ENCODE assay signal across 2 cellular contexts in genomic region chr10:70956029-70956759, GRCh38.
TF ChIP-seq lines count a peak whose summit lies in the region.

No MANE protein-coding gene starts in this region.

TF ChIP-seq in A549, 52 proteins besides CTCF, POLR2A, EP300 and RAD21 (continued from another document):
- TF ChIP-seq, protein P1, sequence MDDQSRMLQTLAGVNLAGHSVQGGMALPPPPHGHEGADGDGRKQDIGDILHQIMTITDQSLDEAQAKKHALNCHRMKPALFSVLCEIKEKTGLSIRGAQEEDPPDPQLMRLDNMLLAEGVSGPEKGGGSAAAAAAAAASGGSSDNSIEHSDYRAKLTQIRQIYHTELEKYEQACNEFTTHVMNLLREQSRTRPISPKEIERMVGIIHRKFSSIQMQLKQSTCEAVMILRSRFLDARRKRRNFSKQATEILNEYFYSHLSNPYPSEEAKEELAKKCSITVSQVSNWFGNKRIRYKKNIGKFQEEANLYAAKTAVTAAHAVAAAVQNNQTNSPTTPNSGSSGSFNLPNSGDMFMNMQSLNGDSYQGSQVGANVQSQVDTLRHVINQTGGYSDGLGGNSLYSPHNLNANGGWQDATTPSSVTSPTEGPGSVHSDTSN (IDR thresholded peaks at IDR 0.05) = no peak
- no peak for TF ChIP-seq CHD2 (IDR thresholded peaks at IDR 0.05; ENCODE audit: low read length, partially characterized antibody)
- no peak for TF ChIP-seq NFE2L2 (conservative IDR thresholded peaks at IDR 0.05; ENCODE audit: low read length)
- no peak for TF ChIP-seq CBX8 (IDR thresholded peaks at IDR 0.05)
- TF ChIP-seq HEYL (CRISPR knock-in tag; IDR thresholded peaks at IDR 0.05) = no peak
- TF ChIP-seq ZC3H11A (IDR thresholded peaks at IDR 0.05) = no peak
- TF ChIP-seq KDM5A (IDR thresholded peaks at IDR 0.05) = no peak
- TF ChIP-seq FOSL2 (IDR thresholded peaks at IDR 0.05) = no peak
- no peak for TF ChIP-seq FOSL2 (CRISPR knock-in tag; IDR thresholded peaks at IDR 0.05)
- no peak for TF ChIP-seq HOXB5 (CRISPR knock-in tag; IDR thresholded peaks at IDR 0.05)
- TF ChIP-seq TP53 (CRISPR knock-in tag; IDR thresholded peaks at IDR 0.05) = no peak
- no peak for TF ChIP-seq HDAC2 (IDR thresholded peaks at IDR 0.05)
- no peak for TF ChIP-seq ZFP36 (IDR thresholded peaks at IDR 0.05; ENCODE audit: borderline replicate concordance, partially characterized antibody)
- TF ChIP-seq REST (IDR thresholded peaks at IDR 0.05) = no peak

TF ChIP-seq in GM23338, 12 proteins besides CTCF, POLR2A, EP300 and RAD21:
- TF ChIP-seq, protein P2, sequence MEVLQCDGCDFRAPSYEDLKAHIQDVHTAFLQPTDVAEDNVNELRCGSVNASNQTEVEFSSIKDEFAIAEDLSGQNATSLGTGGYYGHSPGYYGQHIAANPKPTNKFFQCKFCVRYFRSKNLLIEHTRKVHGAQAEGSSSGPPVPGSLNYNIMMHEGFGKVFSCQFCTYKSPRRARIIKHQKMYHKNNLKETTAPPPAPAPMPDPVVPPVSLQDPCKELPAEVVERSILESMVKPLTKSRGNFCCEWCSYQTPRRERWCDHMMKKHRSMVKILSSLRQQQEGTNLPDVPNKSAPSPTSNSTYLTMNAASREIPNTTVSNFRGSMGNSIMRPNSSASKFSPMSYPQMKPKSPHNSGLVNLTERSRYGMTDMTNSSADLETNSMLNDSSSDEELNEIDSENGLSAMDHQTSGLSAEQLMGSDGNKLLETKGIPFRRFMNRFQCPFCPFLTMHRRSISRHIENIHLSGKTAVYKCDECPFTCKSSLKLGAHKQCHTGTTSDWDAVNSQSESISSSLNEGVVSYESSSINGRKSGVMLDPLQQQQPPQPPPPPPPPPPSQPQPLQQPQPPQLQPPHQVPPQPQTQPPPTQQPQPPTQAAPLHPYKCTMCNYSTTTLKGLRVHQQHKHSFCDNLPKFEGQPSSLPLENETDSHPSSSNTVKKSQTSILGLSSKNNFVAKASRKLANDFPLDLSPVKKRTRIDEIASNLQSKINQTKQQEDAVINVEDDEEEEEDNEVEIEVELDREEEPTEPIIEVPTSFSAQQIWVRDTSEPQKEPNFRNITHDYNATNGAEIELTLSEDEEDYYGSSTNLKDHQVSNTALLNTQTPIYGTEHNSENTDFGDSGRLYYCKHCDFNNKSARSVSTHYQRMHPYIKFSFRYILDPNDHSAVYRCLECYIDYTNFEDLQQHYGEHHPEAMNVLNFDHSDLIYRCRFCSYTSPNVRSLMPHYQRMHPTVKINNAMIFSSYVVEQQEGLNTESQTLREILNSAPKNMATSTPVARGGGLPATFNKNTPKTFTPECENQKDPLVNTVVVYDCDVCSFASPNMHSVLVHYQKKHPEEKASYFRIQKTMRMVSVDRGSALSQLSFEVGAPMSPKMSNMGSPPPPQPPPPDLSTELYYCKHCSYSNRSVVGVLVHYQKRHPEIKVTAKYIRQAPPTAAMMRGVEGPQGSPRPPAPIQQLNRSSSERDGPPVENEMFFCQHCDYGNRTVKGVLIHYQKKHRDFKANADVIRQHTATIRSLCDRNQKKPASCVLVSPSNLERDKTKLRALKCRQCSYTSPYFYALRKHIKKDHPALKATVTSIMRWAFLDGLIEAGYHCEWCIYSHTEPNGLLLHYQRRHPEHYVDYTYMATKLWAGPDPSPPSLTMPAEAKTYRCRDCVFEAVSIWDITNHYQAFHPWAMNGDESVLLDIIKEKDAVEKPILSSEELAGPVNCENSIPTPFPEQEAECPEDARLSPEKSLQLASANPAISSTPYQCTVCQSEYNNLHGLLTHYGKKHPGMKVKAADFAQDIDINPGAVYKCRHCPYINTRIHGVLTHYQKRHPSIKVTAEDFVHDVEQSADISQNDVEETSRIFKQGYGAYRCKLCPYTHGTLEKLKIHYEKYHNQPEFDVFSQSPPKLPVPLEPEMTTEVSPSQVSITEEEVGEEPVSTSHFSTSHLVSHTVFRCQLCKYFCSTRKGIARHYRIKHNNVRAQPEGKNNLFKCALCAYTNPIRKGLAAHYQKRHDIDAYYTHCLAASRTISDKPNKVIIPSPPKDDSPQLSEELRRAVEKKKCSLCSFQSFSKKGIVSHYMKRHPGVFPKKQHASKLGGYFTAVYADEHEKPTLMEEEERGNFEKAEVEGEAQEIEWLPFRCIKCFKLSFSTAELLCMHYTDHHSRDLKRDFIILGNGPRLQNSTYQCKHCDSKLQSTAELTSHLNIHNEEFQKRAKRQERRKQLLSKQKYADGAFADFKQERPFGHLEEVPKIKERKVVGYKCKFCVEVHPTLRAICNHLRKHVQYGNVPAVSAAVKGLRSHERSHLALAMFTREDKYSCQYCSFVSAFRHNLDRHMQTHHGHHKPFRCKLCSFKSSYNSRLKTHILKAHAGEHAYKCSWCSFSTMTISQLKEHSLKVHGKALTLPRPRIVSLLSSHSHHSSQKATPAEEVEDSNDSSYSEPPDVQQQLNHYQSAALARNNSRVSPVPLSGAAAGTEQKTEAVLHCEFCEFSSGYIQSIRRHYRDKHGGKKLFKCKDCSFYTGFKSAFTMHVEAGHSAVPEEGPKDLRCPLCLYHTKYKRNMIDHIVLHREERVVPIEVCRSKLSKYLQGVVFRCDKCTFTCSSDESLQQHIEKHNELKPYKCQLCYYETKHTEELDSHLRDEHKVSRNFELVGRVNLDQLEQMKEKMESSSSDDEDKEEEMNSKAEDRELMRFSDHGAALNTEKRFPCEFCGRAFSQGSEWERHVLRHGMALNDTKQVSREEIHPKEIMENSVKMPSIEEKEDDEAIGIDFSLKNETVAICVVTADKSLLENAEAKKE (CRISPR knock-in tag; IDR thresholded peaks at IDR 0.05) = no peak
- TF ChIP-seq ZNF331 (CRISPR knock-in tag; IDR thresholded peaks at IDR 0.05; ENCODE audit: low read depth) = no peak
